ENCODE assay signal across 8 cellular contexts in genomic region chr2:95526360-95527341, GRCh38. TPM values are rescaled to one million over a fixed set of nuclear protein-coding genes. Genes with fewer than 3 reads are reported as not detected.
DNase-seq lines count a peak whose midpoint lies in the region; ATAC-seq and TF ChIP-seq lines count a peak whose summit lies in the region.

No MANE protein-coding gene starts in this region.

- H3K27ac ChIP-seq in CD8-positive, alpha-beta memory T cell (ENCODE audit: low read depth, low read length), result no peak overlapping the region
- H3K27ac ChIP-seq in mammary epithelial cell (ENCODE audit: insufficient read depth, low read depth, low read length), result peak overlapping the region; percentile 20
- no peak overlapping the region for H3K27ac ChIP-seq in mesendoderm (ENCODE audit: low read depth, low read length)

- peak overlapping the region in 3 of 8 donors; percentile 33 to 73 (median 38) for H3K27ac Mint-ChIP-seq in CD8-positive, alpha-beta memory T cell

- H3K79me1 ChIP-seq in mesendoderm (ENCODE audit: low read length), result no peaks in the 10 kb centered on the region

- CTCF ChIA-PET in CD8-positive, alpha-beta memory T cell (lab: Charles Lee), result no interaction called here
- CTCF ChIA-PET in mammary epithelial cell (lab: Charles Lee; ENCODE audit: low non-redundant PET), result interaction anchor here (0.7 kb wide), 1 partner anchor 168 kb away, joined by 3 read pairs; no protein-coding TSS in a partner anchor

- peaks cover 0 to 2% of the 10 kb centered on the region in 2 donors for H3K27me3 Mint-ChIP-seq in CD8-positive, alpha-beta memory T cell

- in situ Hi-C loops in mammary epithelial cell (cut with MboI; ENCODE audit: low sequenced_read_pairs in 2 of 2), result no loop called here

- H4K5ac ChIP-seq in mesendoderm (ENCODE audit: low read length), result no peak overlapping the region

- H4K8ac ChIP-seq in mesendoderm (ENCODE audit: low read depth, low read length), result no peak overlapping the region

- no peak overlapping the region for H3K4ac ChIP-seq in mesendoderm (ENCODE audit: low read depth, low read length)

- no peak overlapping the region for H3K18ac ChIP-seq in mesendoderm (ENCODE audit: low read length)

- H3K23ac ChIP-seq in mesendoderm (ENCODE audit: low read length), result no peak overlapping the region

- peaks cover 0 to 2% (median 0%) of the 10 kb centered on the region in 5 donors for H3K9me3 Mint-ChIP-seq in CD8-positive, alpha-beta memory T cell

- no peaks in the 10 kb centered on the region for H3K27me3 ChIP-seq in CD8-positive, alpha-beta memory T cell (ENCODE audit: insufficient read depth, low read length, poor library complexity, severe bottlenecking)
- H3K27me3 ChIP-seq in mammary epithelial cell (ENCODE audit: insufficient read depth, low read length) (no peaks in the 10 kb centered on the region), mesendoderm (ENCODE audit: insufficient read depth, low read length, poor library complexity) (no peaks in the 10 kb centered on the region)

- TF ChIP-seq CTCF in GM20000 (IDR thresholded peaks at IDR 0.05; ENCODE audit: extremely low read depth, missing control alignments) (no peak), WI38 (IDR thresholded peaks at IDR 0.05; ENCODE audit: low read depth, low read length) (peak; percentile 28), mammary epithelial cell (conservative IDR thresholded peaks at IDR 0.05 in 1 of 2, IDR thresholded peaks at IDR 0.05 in 1 of 2; ENCODE audit: extremely low read depth in 1 of 2, insufficient read depth in 1 of 2, low read depth in 1 of 2, low read length in 2 of 2) (peak in 1 of 2 donors; percentile 19)

- intact Hi-C loops in mammary epithelial cell (cut with micrococcal nuclease), result no loop called here

- H3K9me3 ChIP-seq in CD8-positive, alpha-beta memory T cell (ENCODE audit: low read length), result no peaks in the 10 kb centered on the region
- H3K9me3 ChIP-seq in mammary epithelial cell (replicated peaks; ENCODE audit: insufficient read depth, low read length), result no peaks in the 10 kb centered on the region

- WGBS in mammary epithelial cell (ENCODE audit: low coverage, missing lambda C conversion rate), result 4% methylated on average over 26 of the region's 84 CpGs
- WGBS in mesendoderm (ENCODE audit: extremely low coverage, insufficient coverage, low lambda C conversion rate), result no CpG with 5 or more reads among the region's 84 CpGs

- no peak overlapping the region for H2BK5ac ChIP-seq in mesendoderm (ENCODE audit: low read length)

- H3K4me2 ChIP-seq in mammary epithelial cell (ENCODE audit: insufficient read depth, low read depth, low read length) (peak overlapping the region; percentile 97), mesendoderm (ENCODE audit: low read length) (no peak overlapping the region)

- H4K20me1 ChIP-seq in mammary epithelial cell (ENCODE audit: insufficient read depth, low read length), result no peaks in the 10 kb centered on the region

- dilution Hi-C loops in mammary epithelial cell (cut with HindIII; ENCODE audit: low sequenced_read_pairs), result no loop called here

- H3K36me3 Mint-ChIP-seq in CD8-positive, alpha-beta memory T cell, result peaks cover 0 to 11% (median 5%) of the 10 kb centered on the region in 3 donors

- H2BK120ac ChIP-seq in mesendoderm (ENCODE audit: low read depth, low read length), result no peak overlapping the region

- peaks cover 8 to 16% (median 16%) of the 10 kb centered on the region in 3 donors for H3K4me1 Mint-ChIP-seq in CD8-positive, alpha-beta memory T cell

- no peak overlapping the region for H2AK5ac ChIP-seq in mesendoderm (ENCODE audit: low read length)

- BruUV-seq in mammary epithelial cell (replicated peaks; lab: Mats Ljungman, UMichigan), result no TSS peak

- H3K79me2 ChIP-seq in mammary epithelial cell (ENCODE audit: insufficient read depth, low read length) (peaks cover 25% of the 10 kb centered on the region), mesendoderm (ENCODE audit: control insufficient read depth, insufficient read depth, low read length) (no peaks in the 10 kb centered on the region)

- H3K4me3 ChIP-seq in CD8-positive, alpha-beta memory T cell (ENCODE audit: low read length), result peak overlapping the region; percentile 43
- H3K4me3 ChIP-seq in WI38 (ENCODE audit: low read depth, low read length) (peak overlapping the region; percentile 84), mammary epithelial cell (replicated peaks in 1 of 3; ENCODE audit: insufficient read depth in 1 of 3, low read depth in 2 of 3, low read length in 3 of 3) (peak overlapping the region; percentile 60 to 87 (median 82)), mesendoderm (ENCODE audit: low read length) (no peak overlapping the region)

- POLR2A ChIA-PET in CD8-positive, alpha-beta memory T cell (lab: Charles Lee), result no interaction called here

- H2AFZ ChIP-seq in mammary epithelial cell (ENCODE audit: low read depth, low read length), result peak overlapping the region; percentile 98

- peaks cover 4% of the 10 kb centered on the region for H3K4me1 ChIP-seq in CD8-positive, alpha-beta memory T cell (ENCODE audit: insufficient read depth, low read length)
- H3K4me1 ChIP-seq in mammary epithelial cell (ENCODE audit: insufficient read depth, low read length) (peaks cover 10% of the 10 kb centered on the region), mesendoderm (ENCODE audit: control insufficient read depth, low read depth, low read length) (no peaks in the 10 kb centered on the region)

- no peaks in the 10 kb centered on the region for H3K36me3 ChIP-seq in CD8-positive, alpha-beta memory T cell (ENCODE audit: insufficient read depth, low read length)
- H3K36me3 ChIP-seq in mammary epithelial cell (ENCODE audit: insufficient read depth, low read length) (peaks cover 4% of the 10 kb centered on the region), mesendoderm (ENCODE audit: control insufficient read depth, insufficient read depth, low read length) (no peaks in the 10 kb centered on the region)

- H3K56ac ChIP-seq in mesendoderm (ENCODE audit: low read length), result no peak overlapping the region

- DNase-seq in CD8-positive, alpha-beta memory T cell, result peak; percentile 15 to 50 (median 17)
- peak; percentile 80 for DNase-seq in GM20000 (ENCODE audit: low spot score)
- peak; percentile 78 for DNase-seq in LHCN-M2 (ENCODE audit: low read depth)
- peak; percentile 69 for DNase-seq in mammary epithelial cell
- DNase-seq in left lobe of liver (ENCODE audit: low spot score), result peak; percentile 85
- DNase-seq in stimulated activated CD8-positive, alpha-beta memory T cell treated with anti-CD3 and anti-CD28 coated beads, Interleukin-12 subunit alpha, Interleukin-12 subunit beta, amount 100 ng/mL, for 1 hour (ENCODE audit: low read depth), result peak; percentile 23
- DNase-seq in mesendoderm, result no peak

- no peak overlapping the region for H2BK15ac ChIP-seq in mesendoderm (replicated peaks; ENCODE audit: low read depth)

- H3K9ac ChIP-seq in mammary epithelial cell (ENCODE audit: insufficient read depth, low read length) (peak overlapping the region; percentile 21), mesendoderm (ENCODE audit: low read length) (no peak overlapping the region)

- H3K4me3 Mint-ChIP-seq in CD8-positive, alpha-beta memory T cell, result peak overlapping the region; percentile 62 to 89 (median 83)

- peak; percentile 98 for ATAC-seq in left lobe of liver

RNA-seq across cellular contexts. Expression of gene TRIM43B, which starts 42.1 kb away (rescaled TPM):
- total RNA-seq in CD8-positive, alpha-beta memory T cell, result not detected
- not detected for polyA plus RNA-seq in CD8-positive, alpha-beta memory T cell
- total RNA-seq in LHCN-M2 (2014; rRNA removed) (not detected in 2 replicates), mammary epithelial cell (under 1 TPM in 1 of 2 donors, not detected in 1; 0.17 TPM), left lobe of liver (not detected)
- polyA plus RNA-seq in LHCN-M2 (2012), result not detected
- polyA plus RNA-seq in mammary epithelial cell, result 0.09 TPM
- polyA minus RNA-seq in mammary epithelial cell, result not detected
- polyA plus RNA-seq in mesendoderm (2013, experiment 1 of 2), result not detected
- not detected for polyA plus RNA-seq in mesendoderm (2013, experiment 2 of 2)
